Comparison of ENCODE assay signal across 8 cellular contexts in genomic region chr17:37373530-37374159, GRCh38. TPM values are rescaled to one million over a fixed set of nuclear protein-coding genes. Genes with fewer than 3 reads are reported as not detected.
DNase-seq lines count a peak whose midpoint lies in the region; ATAC-seq, FAIRE-seq and TF ChIP-seq lines count a peak whose summit lies in the region.

No MANE protein-coding gene starts in this region.

- CTCF ChIA-PET in activated B cell treated with CpG ODN at 0.5 μM for 24 hours (lab: Charles Lee) = interaction anchor here (0.6 to 2.1 kb wide), 14 partner anchors 9 to 771 kb away, joined by 3 to 20 read pairs (median 3); partner anchors contain the start of gene MRM1

- no peaks in the 10 kb centered on the region for H3K27me3 Mint-ChIP-seq in activated B cell treated with CpG ODN at 0.5 μM for 24 hours

- no peak overlapping the region for H3K9ac ChIP-seq in DND-41 (ENCODE audit: low read depth, low read length)

- H3K36me3 ChIP-seq in DND-41 (ENCODE audit: insufficient read depth, low read length) = no peaks in the 10 kb centered on the region
- H3K36me3 ChIP-seq in bronchial epithelial cell (ENCODE audit: control insufficient read depth, insufficient read depth, low read length) = no peaks in the 10 kb centered on the region

- peak; percentile 80 for DNase-seq in DND-41
- peak; percentile 87 for DNase-seq in NCI-H460 (ENCODE audit: extremely low read depth, low read depth)
- peak; percentile 22 for DNase-seq in activated B cell treated with CpG ODN at 0.5 μM for 24 hours
- peak; percentile 81 for DNase-seq in bronchial epithelial cell (ENCODE audit: low read depth)
- DNase-seq in kidney glomerular epithelial cell (lab: John Stamatoyannopoulos, UW) = peak; percentile 69
- peak; percentile 52 for DNase-seq in stimulated activated CD4-positive, alpha-beta T cell treated with anti-CD3 and anti-CD28 coated beads, Interleukin-2, amount 100 ng/mL, for 4 hours (ENCODE audit: low read depth)

- POLR2A ChIA-PET in activated B cell treated with CpG ODN at 0.5 μM for 24 hours (lab: Charles Lee) = interaction anchor here (0.9 to 1.0 kb wide), 2 partner anchors 15 to 771 kb away, joined by 3 to 5 read pairs; no protein-coding TSS in a partner anchor

- H4K20me1 ChIP-seq in DND-41 (ENCODE audit: insufficient read depth, low read length) = no peaks in the 10 kb centered on the region

- no peak overlapping the region for H3K27ac Mint-ChIP-seq in activated B cell treated with CpG ODN at 0.5 μM for 24 hours

- peaks cover 4% of the 10 kb centered on the region for H3K4me1 Mint-ChIP-seq in activated B cell treated with CpG ODN at 0.5 μM for 24 hours

- no peak overlapping the region for H3K4me3 Mint-ChIP-seq in activated B cell treated with CpG ODN at 0.5 μM for 24 hours

- H3K4me1 ChIP-seq in DND-41 (ENCODE audit: insufficient read depth, low read length) = peaks cover 4% of the 10 kb centered on the region

- no peaks in the 10 kb centered on the region for H3K36me3 Mint-ChIP-seq in activated B cell treated with CpG ODN at 0.5 μM for 24 hours (ENCODE audit: low read depth)

- no peak overlapping the region for H3K4me3 ChIP-seq in DND-41 (ENCODE audit: low read depth in 1 of 2, low read length in 2 of 2)
- H3K4me3 ChIP-seq in bronchial epithelial cell (ENCODE audit: low read depth, low read length) = no peak overlapping the region

- H3K9me3 ChIP-seq in DND-41 (ENCODE audit: insufficient read depth, low read length, severe bottlenecking) = no peaks in the 10 kb centered on the region

- H3K27me3 ChIP-seq in DND-41 (ENCODE audit: insufficient read depth, low read length, poor library complexity) (no peaks in the 10 kb centered on the region), bronchial epithelial cell (ENCODE audit: control insufficient read depth, insufficient read depth, low read length) (no peaks in the 10 kb centered on the region)

- no peak overlapping the region for H3K4me2 ChIP-seq in DND-41 (ENCODE audit: insufficient read depth, low read length)

- TF ChIP-seq CTCF in DND-41 (IDR thresholded peaks at IDR 0.05; ENCODE audit: borderline replicate concordance, extremely low read depth, low read length, poor library complexity, severe bottlenecking) = peak; percentile 99
- no peak for TF ChIP-seq CTCF in activated B cell treated with CpG ODN at 0.5 μM for 24 hours (IDR thresholded peaks at IDR 0.05)
- peak; percentile 97 for TF ChIP-seq CTCF in bronchial epithelial cell (IDR thresholded peaks at IDR 0.05; ENCODE audit: insufficient read depth, low read length, severe bottlenecking)

- H2AFZ ChIP-seq in DND-41 (ENCODE audit: low read depth, low read length) = peak overlapping the region; percentile 50; the same call in 1 of the 2 replicates

- H3K79me2 ChIP-seq in DND-41 (ENCODE audit: insufficient read depth, low read length) = no peaks in the 10 kb centered on the region

- H3K9me3 Mint-ChIP-seq in activated B cell treated with CpG ODN at 0.5 μM for 24 hours = no peaks in the 10 kb centered on the region

- FAIRE-seq in bronchial epithelial cell (lab: Jason Lieb, UNC) = no peak

- ATAC-seq in DND-41 (ENCODE audit: insufficient read depth, low read depth) (peak; percentile 97), HG02981 (IDR thresholded peaks at IDR 0.05; ENCODE audit: unreplicated experiment) (peak; percentile 70), activated B cell treated with CpG ODN at 0.5 μM for 24 hours (ENCODE audit: low read depth) (peak; percentile 92), HG02970 (IDR thresholded peaks at IDR 0.05; ENCODE audit: low FRiP score, unreplicated experiment) (no peak)

- intact Hi-C loops in activated B cell treated with CpG ODN at 0.5 μM for 24 hours (cut with micrococcal nuclease) = loop anchor here (1.0 to 10.0 kb wide), 3 partner anchors 24 to 771 kb away; no protein-coding TSS in a partner anchor

- no peak overlapping the region for H3K27ac ChIP-seq in DND-41 (ENCODE audit: low read length)

RNA-seq across cellular contexts. Expression of gene C17orf78, which starts 2.1 kb away (rescaled TPM):
- not detected in 2 replicates for total RNA-seq in NCI-H460 (2014; rRNA removed; shearing (Covaris generic))
- not detected in 2 replicates for polyA plus RNA-seq in NCI-H460 (2014; cell fraction: nucleus; rRNA removed)
- total RNA-seq in activated B cell treated with CpG ODN at 0.5 μM for 24 hours (not detected in 2 replicates), bronchial epithelial cell (not detected in 2 replicates)

RNA-seq across cellular contexts. Expression of gene ACACA, which starts 33.0 kb away (rescaled TPM):
- total RNA-seq in NCI-H460 (2014; rRNA removed; shearing (Covaris generic)) = 26.1 and 35.6 TPM in 2 replicates
- polyA plus RNA-seq in NCI-H460 (2014; cell fraction: nucleus; rRNA removed) = 54.6 and 62.0 TPM in 2 replicates
- total RNA-seq in activated B cell treated with CpG ODN at 0.5 μM for 24 hours = 32.4 and 42.4 TPM in 2 replicates
- total RNA-seq in bronchial epithelial cell = 44.8 and 59.5 TPM in 2 replicates

RNA-seq across cellular contexts. Expression of gene TADA2A, which starts 33.0 kb away (rescaled TPM):
- total RNA-seq in NCI-H460 (2014; rRNA removed; shearing (Covaris generic)) = 23.0 and 27.5 TPM in 2 replicates
- polyA plus RNA-seq in NCI-H460 (2014; cell fraction: nucleus; rRNA removed) = 18.6 and 25.2 TPM in 2 replicates
- total RNA-seq in activated B cell treated with CpG ODN at 0.5 μM for 24 hours (35.6 and 42.0 TPM in 2 replicates), bronchial epithelial cell (15.8 and 17.3 TPM in 2 replicates)

Comparison
In these comparisons a context has a peak if more than half of its experiments do, and no peak if none do; other contexts are left out.
1. DNase-seq: peak in every context shown above with its lines; median percentile 87 in NCI-H460; 81 in bronchial epithelial cell; 80 in DND-41; 69 in kidney glomerular epithelial cell; 52 in stimulated activated CD4-positive, alpha-beta T cell treated with anti-CD3 and anti-CD28 coated beads, Interleukin-2, amount 100 ng/mL, for 4 hours; 22 in activated B cell treated with CpG ODN at 0.5 μM for 24 hours.